ENCODE assay signal across 35 cellular contexts in the genomic region with DNA sequence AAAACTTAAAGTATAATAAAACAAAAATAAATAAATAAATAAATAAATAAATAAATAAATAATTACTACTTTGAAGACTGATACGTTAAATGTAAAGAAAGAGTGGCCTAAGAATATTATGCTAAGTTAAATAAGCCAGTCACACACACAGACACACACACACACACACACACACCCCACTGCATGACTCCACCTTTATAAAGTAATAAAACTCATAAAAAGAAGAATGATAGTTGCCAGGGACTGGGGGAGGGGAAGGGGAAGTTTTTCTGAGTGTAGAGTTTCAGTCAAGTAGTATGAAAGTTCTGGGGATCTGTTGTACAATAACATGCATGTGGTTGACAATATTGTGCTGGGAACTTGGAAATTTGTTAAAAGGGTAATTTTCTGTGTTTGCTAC.
DNase-seq lines count a peak whose midpoint lies in the region; ATAC-seq and TF ChIP-seq lines count a peak whose summit lies in the region.
"Had no signal": no experiment of that assay in that cellular context is flagged by ENCODE, and none has a peak within 500 bp of the region (broad histone marks: within the 10 kb centered on the region; RNA-seq: fewer than 3 reads in every experiment).

No MANE protein-coding gene starts in this region.

- H3K36me3 ChIP-seq in colonic mucosa (no peaks in the 10 kb centered on the region), mucosa of descending colon (ENCODE audit: low read depth) (no peaks in the 10 kb centered on the region), transverse colon (no peaks in the 10 kb centered on the region), H7 (replicated peaks; ENCODE audit: control insufficient read depth, insufficient read depth, low read length) (no peaks in the 10 kb centered on the region)
- H3K36me3 ChIP-seq: BE2C; BLaER1; BLaER1 treated with 17β-estradiol and CSF1 and Interleukin-3, amounts not matched to agents 10 nM and 100 nM had no signal

- intact Hi-C loops in colonic mucosa (cut with DNase I), result no loop called here
- intact Hi-C loops in left colon (cut with DNase I, micrococcal nuclease), result no loop called here
- intact Hi-C loops in mucosa of descending colon (cut with DNase I, micrococcal nuclease), result no loop called here
- intact Hi-C loops in transverse colon (cut with DNase I; ENCODE audit: low total_unique reads), result no loop called here

- H3K4me3 ChIP-seq in colonic mucosa (no peak overlapping the region), mucosa of descending colon (no peak overlapping the region), transverse colon (no peak overlapping the region), H7 (ENCODE audit: insufficient read depth, low read depth, low read length) (no peak overlapping the region)
- H3K4me3 ChIP-seq: A549; BLaER1; BLaER1 treated with 17β-estradiol and CSF1 and Interleukin-3, amounts not matched to agents 10 nM and 100 nM had no signal

- no peaks in the 10 kb centered on the region for H3K9me3 ChIP-seq in colonic mucosa
- H3K9me3 ChIP-seq in mucosa of descending colon, result peaks cover 3% of the 10 kb centered on the region
- H3K9me3 ChIP-seq in transverse colon, result no peaks in the 10 kb centered on the region
- H3K9me3 ChIP-seq: A549, BE2C, Caco-2 had no signal

- H3K9ac ChIP-seq in colonic mucosa (ENCODE audit: low read depth in 2 of 2, low read length in 2 of 2), result no peak overlapping the region
- H3K9ac ChIP-seq: BLaER1; BLaER1 treated with 17β-estradiol and CSF1 and Interleukin-3, amounts not matched to agents 10 nM and 100 nM had no signal

- ATAC-seq in left colon (peak; percentile 95), mucosa of descending colon (peak; percentile 91)
- no peak for ATAC-seq in stimulated activated naive CD8-positive, alpha-beta T cell treated with anti-CD3 and anti-CD28 coated beads, Interleukin-15, amount 100 ng/mL, for 72 hours
- no peak for ATAC-seq in stimulated activated effector memory CD8-positive, alpha-beta T cell treated with anti-CD3 and anti-CD28 coated beads, Interleukin-12 subunit alpha, Interleukin-12 subunit beta, amount 100 ng/mL, for 72 hours
- ATAC-seq: A549; CD8-positive, alpha-beta T cell had no signal

- H3K27ac Mint-ChIP-seq in stimulated activated naive CD8-positive, alpha-beta T cell treated with anti-CD3 and anti-CD28 coated beads, Interleukin-15, amount 100 ng/mL, for 72 hours, result no peak overlapping the region
- H3K27ac Mint-ChIP-seq in stimulated activated effector memory CD8-positive, alpha-beta T cell treated with anti-CD3 and anti-CD28 coated beads, Interleukin-12 subunit alpha, Interleukin-12 subunit beta, amount 100 ng/mL, for 72 hours, result no peak overlapping the region
- H3K27ac Mint-ChIP-seq in progenitor cell of endocrine pancreas, result no peak overlapping the region
- H3K27ac Mint-ChIP-seq: B cell; CD14-positive monocyte; CD4-positive, alpha-beta memory T cell; CD4-positive, alpha-beta T cell; CD4-positive, CD25-positive, alpha-beta regulatory T cell; CD8-positive, alpha-beta memory T cell; CD8-positive, alpha-beta T cell had no signal

- in situ Hi-C loops in transverse colon (cut with MboI; ENCODE audit: low pct_ligation_motif_present in 1 of 4, low pct_unique_long_range_greater_than_20kb in 1 of 4, low sequenced_read_pairs in 3 of 4), result no loop called here

- TF ChIP-seq CTCF in colonic mucosa (IDR thresholded peaks at IDR 0.05) (no peak), mucosa of descending colon (IDR thresholded peaks at IDR 0.05) (no peak), transverse colon (IDR thresholded peaks at IDR 0.05) (no peak), progenitor cell of endocrine pancreas (IDR thresholded peaks at IDR 0.05; ENCODE audit: unreplicated experiment) (no peak)

- no peaks in the 10 kb centered on the region for H3K4me1 Mint-ChIP-seq in stimulated activated naive CD8-positive, alpha-beta T cell treated with anti-CD3 and anti-CD28 coated beads, Interleukin-15, amount 100 ng/mL, for 72 hours
- no peaks in the 10 kb centered on the region for H3K4me1 Mint-ChIP-seq in stimulated activated effector memory CD8-positive, alpha-beta T cell treated with anti-CD3 and anti-CD28 coated beads, Interleukin-12 subunit alpha, Interleukin-12 subunit beta, amount 100 ng/mL, for 72 hours
- H3K4me1 Mint-ChIP-seq in progenitor cell of endocrine pancreas (ENCODE audit: low read depth), result no peaks in the 10 kb centered on the region
- H3K4me1 Mint-ChIP-seq: B cell; CD14-positive monocyte; CD4-positive, alpha-beta memory T cell; CD4-positive, CD25-positive, alpha-beta regulatory T cell; CD8-positive, alpha-beta memory T cell had no signal

- no peak overlapping the region for H3K4me3 Mint-ChIP-seq in stimulated activated naive CD8-positive, alpha-beta T cell treated with anti-CD3 and anti-CD28 coated beads, Interleukin-15, amount 100 ng/mL, for 72 hours
- no peak overlapping the region for H3K4me3 Mint-ChIP-seq in stimulated activated effector memory CD8-positive, alpha-beta T cell treated with anti-CD3 and anti-CD28 coated beads, Interleukin-12 subunit alpha, Interleukin-12 subunit beta, amount 100 ng/mL, for 72 hours
- H3K4me3 Mint-ChIP-seq in progenitor cell of endocrine pancreas (ENCODE audit: low read depth), result no peak overlapping the region
- H3K4me3 Mint-ChIP-seq: B cell; CD14-positive monocyte; CD4-positive, alpha-beta memory T cell; CD4-positive, alpha-beta T cell; CD4-positive, CD25-positive, alpha-beta regulatory T cell; CD8-positive, alpha-beta memory T cell; CD8-positive, alpha-beta T cell had no signal

- H3K4me1 ChIP-seq in colonic mucosa (no peaks in the 10 kb centered on the region), mucosa of descending colon (ENCODE audit: low read depth) (no peaks in the 10 kb centered on the region), transverse colon (no peaks in the 10 kb centered on the region)
- H3K4me1 ChIP-seq: A549; BE2C; BLaER1; BLaER1 treated with 17β-estradiol and CSF1 and Interleukin-3, amounts not matched to agents 10 nM and 100 nM; Caco-2 had no signal

- WGBS in transverse colon (ENCODE audit: low coverage in 1 of 2), 2 donors, result 20 to 53% methylated on average over 1 of the region's 1 CpG

- no peaks in the 10 kb centered on the region for H3K27me3 Mint-ChIP-seq in stimulated activated naive CD8-positive, alpha-beta T cell treated with anti-CD3 and anti-CD28 coated beads, Interleukin-15, amount 100 ng/mL, for 72 hours
- no peaks in the 10 kb centered on the region for H3K27me3 Mint-ChIP-seq in progenitor cell of endocrine pancreas
- H3K27me3 Mint-ChIP-seq: B cell; CD4-positive, alpha-beta memory T cell; CD4-positive, alpha-beta T cell; CD4-positive, CD25-positive, alpha-beta regulatory T cell; CD8-positive, alpha-beta memory T cell had no signal

- H3K27me3 ChIP-seq in colonic mucosa (no peaks in the 10 kb centered on the region), transverse colon (no peaks in the 10 kb centered on the region), H7 (ENCODE audit: control insufficient read depth, insufficient read depth, low read length) (no peaks in the 10 kb centered on the region)
- H3K27me3 ChIP-seq: BE2C; BLaER1; BLaER1 treated with 17β-estradiol and CSF1 and Interleukin-3, amounts not matched to agents 10 nM and 100 nM had no signal

- no peak for TF ChIP-seq EP300 in transverse colon (IDR thresholded peaks at IDR 0.05; ENCODE audit: low read depth)

- H3K27ac ChIP-seq in colonic mucosa (no peak overlapping the region), transverse colon (no peak overlapping the region)
- H3K27ac ChIP-seq: 22Rv1; A549; BLaER1; BLaER1 treated with 17β-estradiol and CSF1 and Interleukin-3, amounts not matched to agents 10 nM and 100 nM; C4-2B had no signal

- DNase-seq in colonic mucosa, result peak; percentile 23
- DNase-seq in left colon, result peak; percentile 47 to 63
- peak in 2 of 3 donors; percentile 35 to 88 for DNase-seq in mucosa of descending colon
- DNase-seq in transverse colon, result peak; percentile 58
- no peak for DNase-seq in H7
- DNase-seq in stimulated activated naive CD8-positive, alpha-beta T cell treated with anti-CD3 and anti-CD28 coated beads, Interleukin-15, amount 100 ng/mL, for 72 hours, result no peak
- no peak for DNase-seq in stimulated activated effector memory CD8-positive, alpha-beta T cell treated with anti-CD3 and anti-CD28 coated beads, Interleukin-12 subunit alpha, Interleukin-12 subunit beta, amount 100 ng/mL, for 72 hours (ENCODE audit: low spot score in 2 of 2)
- no peak for DNase-seq in progenitor cell of endocrine pancreas (ENCODE audit: low spot score, unreplicated experiment)
- DNase-seq: 8988T; ACHN; AML-193; BE2C; C1 segment of cervical spinal cord; Caco-2; Calu3; CD4-positive, alpha-beta memory T cell; CD4-positive, alpha-beta T cell; CD4-positive, CD25-positive, alpha-beta regulatory T cell; CD8-positive, alpha-beta memory T cell; CD8-positive, alpha-beta T cell; COR-L47; DMS 273 treated with DMSO at 0.1 percent for 48 hours; DMS153; DMS53; DMS79; DMS79 treated with DMSO at 0.1 percent for 48 hours; DND-41; EL had no signal

- peaks cover 0 to 8% of the 10 kb centered on the region in 2 donors for H3K9me3 Mint-ChIP-seq in stimulated activated naive CD8-positive, alpha-beta T cell treated with anti-CD3 and anti-CD28 coated beads, Interleukin-15, amount 100 ng/mL, for 72 hours
- H3K9me3 Mint-ChIP-seq in stimulated activated effector memory CD8-positive, alpha-beta T cell treated with anti-CD3 and anti-CD28 coated beads, Interleukin-12 subunit alpha, Interleukin-12 subunit beta, amount 100 ng/mL, for 72 hours, result peaks cover 11% of the 10 kb centered on the region
- no peaks in the 10 kb centered on the region for H3K9me3 Mint-ChIP-seq in progenitor cell of endocrine pancreas (ENCODE audit: low read depth)

- no peak for TF ChIP-seq POLR2A in transverse colon (IDR thresholded peaks at IDR 0.05)

- no peaks in the 10 kb centered on the region for H3K36me3 Mint-ChIP-seq in stimulated activated effector memory CD8-positive, alpha-beta T cell treated with anti-CD3 and anti-CD28 coated beads, Interleukin-12 subunit alpha, Interleukin-12 subunit beta, amount 100 ng/mL, for 72 hours
- no peaks in the 10 kb centered on the region for H3K36me3 Mint-ChIP-seq in progenitor cell of endocrine pancreas (ENCODE audit: insufficient read depth)
- H3K36me3 Mint-ChIP-seq: CD14-positive monocyte; CD4-positive, alpha-beta memory T cell; CD4-positive, CD25-positive, alpha-beta regulatory T cell; CD8-positive, alpha-beta memory T cell; CD8-positive, alpha-beta T cell had no signal

Comparison
In these comparisons a context has a peak if more than half of its experiments do, and no peak if none do; other contexts are left out.
1. DNase-seq: peak in colonic mucosa (single experiment), left colon (2 of 2), mucosa of descending colon (2 of 3) and transverse colon (single experiment); none in H7 (single experiment), stimulated activated naive CD8-positive, alpha-beta T cell treated with anti-CD3 and anti-CD28 coated beads, Interleukin-15, amount 100 ng/mL, for 72 hours (0 of 2), stimulated activated effector memory CD8-positive, alpha-beta T cell treated with anti-CD3 and anti-CD28 coated beads, Interleukin-12 subunit alpha, Interleukin-12 subunit beta, amount 100 ng/mL, for 72 hours (0 of 2) and progenitor cell of endocrine pancreas (single experiment).
2. ATAC-seq: peak in left colon (single experiment) and mucosa of descending colon (single experiment); none in stimulated activated naive CD8-positive, alpha-beta T cell treated with anti-CD3 and anti-CD28 coated beads, Interleukin-15, amount 100 ng/mL, for 72 hours (single experiment) and stimulated activated effector memory CD8-positive, alpha-beta T cell treated with anti-CD3 and anti-CD28 coated beads, Interleukin-12 subunit alpha, Interleukin-12 subunit beta, amount 100 ng/mL, for 72 hours (single experiment).